Comparison of ENCODE assay signal across 7 cellular contexts in genomic region chr6:158339197-158339596, GRCh38. TPM values are rescaled to one million over a fixed set of nuclear protein-coding genes. Genes with fewer than 3 reads are reported as not detected.
DNase-seq lines count a peak whose midpoint lies in the region; ATAC-seq, FAIRE-seq and TF ChIP-seq lines count a peak whose summit lies in the region.
"Not testable (repeated sequence)": the region's sequence is repeated elsewhere in the genome, so short reads cannot be mapped to it uniquely, and the experiment has no call there.

No MANE protein-coding gene starts in this region.

- DNase-seq in ELF-1 (ENCODE audit: low read depth, low spot score), result peak; percentile 67
- DNase-seq in NCI-H2029 (lab: John Stamatoyannopoulos, UW), result peak; percentile 4
- peak; percentile 79 for DNase-seq in WTC11 (ENCODE audit: low spot score)
- peak; percentile 61 to 77 for DNase-seq in H1 (ENCODE audit: low read depth in 1 of 2, low spot score in 2 of 2)
- DNase-seq in iPS DF 19.7 (ENCODE audit: low read depth, low spot score), result peak; percentile 83
- peak; percentile 87 for DNase-seq in HepG2 (ENCODE audit: low spot score)
- DNase-seq in thyroid gland, result peak; percentile 58 to 64

- peak; percentile 66 for ATAC-seq in WTC11
- peak; percentile 74 for ATAC-seq in HepG2

- not testable (repeated sequence) for H2BK20ac ChIP-seq in H1 (ENCODE audit: low read length)

- WGBS in H1 (ENCODE audit: extremely low coverage in 1 of 2, insufficient coverage in 1 of 2, insufficient read length in 1 of 2, insufficient replicate concordance in 2 of 2, low coverage in 1 of 2, low lambda C conversion rate in 2 of 2, missing lambda C conversion rate in 1 of 2), 2 experiments, result 14% methylated on average over 10 of the region's 10 CpGs; no CpG with 5 or more reads in 1 of the 2 experiments
- WGBS in HepG2 (ENCODE audit: low lambda C conversion rate), result 22% methylated on average over 6 of the region's 10 CpGs
- 50 to 57% methylated on average over 10 of the region's 10 CpGs for WGBS in thyroid gland, 2 donors

- not testable (repeated sequence) for H3K4ac ChIP-seq in H1 (replicated peaks; ENCODE audit: insufficient read length, low read depth, low read length)

- H4K5ac ChIP-seq in H1 (ENCODE audit: insufficient read length, low read depth, low read length), result not testable (repeated sequence)

- not testable (repeated sequence) for H2BK12ac ChIP-seq in H1 (ENCODE audit: low read depth, low read length)

- H3K9me3 ChIP-seq in H1 (ENCODE audit: insufficient read depth in 2 of 2, low read depth in 1 of 2, low read length in 1 of 2); HepG2 (ENCODE audit: low read length); thyroid gland: not testable (repeated sequence)

- not testable (repeated sequence) for H4K91ac ChIP-seq in H1 (replicated peaks; ENCODE audit: insufficient read length, low read length)

- H2BK5ac ChIP-seq in H1 (ENCODE audit: low read depth, low read length), result not testable (repeated sequence)

- BruUV-seq in HepG2 (replicated peaks; lab: Mats Ljungman, UMichigan), result not testable (repeated sequence)

- in situ Hi-C loops in HepG2 (cut with HindIII; ENCODE audit: extremely low pct_ligation_motif_present, low pct_unique_long_range_greater_than_20kb), result not testable (repeated sequence)

- not testable (repeated sequence) for H3K14ac ChIP-seq in H1 (ENCODE audit: insufficient read length)

- peak in 1 of 2 experiments; percentile 8; a peak in 1 of 4 replicates for TF ChIP-seq RAD21 in H1 (IDR thresholded peaks at IDR 0.05 in 1 of 2, conservative IDR thresholded peaks at IDR 0.05 in 1 of 2; ENCODE audit: low read depth in 2 of 2, low read length in 2 of 2)
- TF ChIP-seq RAD21 in HepG2 (CRISPR knock-in tag; IDR thresholded peaks at IDR 0.05), result not testable (repeated sequence)

- TF ChIP-seq POLR2A in H1 (IDR thresholded peaks at IDR 0.05; ENCODE audit: control extremely low read depth in 1 of 2, low read depth in 2 of 2, low read length in 2 of 2); HepG2 (IDR thresholded peaks at IDR 0.05; ENCODE audit: insufficient read depth in 1 of 2, low read depth in 2 of 2, low read length in 2 of 2); thyroid gland (IDR thresholded peaks at IDR 0.05): not testable (repeated sequence)

- H3K4me2 ChIP-seq in H1 (ENCODE audit: insufficient read depth in 1 of 2, low read depth in 2 of 2, low read length in 2 of 2), result peak overlapping the region in 1 of 2 experiments; percentile 54; a peak in 1 of 4 replicates
- H3K4me2 ChIP-seq in HepG2 (ENCODE audit: low read depth, low read length), result peak overlapping the region; percentile 59

- TF ChIP-seq EP300 in H1 (IDR thresholded peaks at IDR 0.05; ENCODE audit: borderline replicate concordance in 1 of 2, low read depth in 2 of 2, low read length in 2 of 2), result peak; percentile 83 to 95
- peak in 1 of 2 experiments; percentile 72; a peak in 3 of 4 replicates for TF ChIP-seq EP300 in HepG2 (IDR thresholded peaks at IDR 0.05; ENCODE audit: low read depth in 2 of 2, low read length in 2 of 2)
- TF ChIP-seq EP300 in HepG2 (CRISPR knock-in tag; IDR thresholded peaks at IDR 0.05; ENCODE audit: borderline replicate concordance), result not testable (repeated sequence)

- H3K9ac ChIP-seq in H1 (replicated peaks in 1 of 4; ENCODE audit: extremely low read depth in 1 of 4, low read depth in 3 of 4, low read length in 3 of 4), result not testable (repeated sequence)
- H3K9ac ChIP-seq in HepG2 (ENCODE audit: insufficient read depth, low read depth, low read length), result 0 out of 2 replicates have a peak overlapping the region, but pooled peaks have one; percentile 30

- peaks cover 68% of the 10 kb centered on the region for H3K4me1 Mint-ChIP-seq in WTC11

- H3K27me3 Mint-ChIP-seq in WTC11 (ENCODE audit: low read depth), result not testable (repeated sequence)

- intact Hi-C loops in HepG2 (cut with micrococcal nuclease; ENCODE audit: unreplicated experiment), result loop anchor here (2.0 kb wide), 1 partner anchor 14 kb away; no protein-coding TSS in a partner anchor
- intact Hi-C loops in thyroid gland (cut with DNase I), result not testable (repeated sequence)

- CTCF ChIA-PET in WTC11 (lab: Charles Lee); HepG2 (lab: Yijun Ruan, JAX; ENCODE audit: low intra/inter-chr PET ratio, low total read pairs): not testable (repeated sequence)
- CTCF ChIA-PET in H1 (lab: Charles Lee; ENCODE audit: partially characterized antibody), result interaction anchor here (0.9 kb wide), 2 partner anchors 82 to 442 kb away, joined by 3 read pairs; no protein-coding TSS in a partner anchor

- peaks cover 8 to 22% (median 22%) of the 10 kb centered on the region in 4 experiments; a peak in 6 of 7 replicates for H3K4me1 ChIP-seq in H1 (replicated peaks in 1 of 4; ENCODE audit: control insufficient read depth in 3 of 4, insufficient read depth in 4 of 4, low read length in 3 of 4)
- H3K4me1 ChIP-seq in HepG2 (ENCODE audit: insufficient read depth, low read length), result peaks cover 70% of the 10 kb centered on the region
- peaks cover 21 to 34% of the 10 kb centered on the region in 2 donors for H3K4me1 ChIP-seq in thyroid gland

- H4K20me1 ChIP-seq in H1 (replicated peaks in 1 of 2; ENCODE audit: control insufficient read depth in 1 of 2, insufficient read depth in 2 of 2, low read length in 2 of 2), result not testable (repeated sequence)
- peaks cover 10% of the 10 kb centered on the region for H4K20me1 ChIP-seq in HepG2 (ENCODE audit: insufficient read depth, low read length)

- not testable (repeated sequence) for H3K36me3 ChIP-seq in H1 (ENCODE audit: control insufficient read depth in 2 of 4, insufficient read depth in 4 of 4, low read length in 3 of 4); HepG2 (replicated peaks in 1 of 2; ENCODE audit: control insufficient read depth in 1 of 2, insufficient read depth in 2 of 2, low read length in 2 of 2); thyroid gland

- not testable (repeated sequence) for H3K23me2 ChIP-seq in H1 (ENCODE audit: low read depth, low read length)

- peak overlapping the region; percentile 96 for H3K27ac Mint-ChIP-seq in WTC11

- H4K8ac ChIP-seq in H1 (ENCODE audit: extremely low read depth, insufficient read depth, low read length), result not testable (repeated sequence)

- not testable (repeated sequence) for H2AFZ ChIP-seq in H1 (ENCODE audit: low read length); HepG2 (ENCODE audit: low read length)

- H3K18ac ChIP-seq in H1 (ENCODE audit: extremely low read depth, low read length), result not testable (repeated sequence)

- peak overlapping the region; percentile 23 for H3K4me3 Mint-ChIP-seq in WTC11

- POLR2A ChIA-PET in WTC11 (lab: Charles Lee); H1 (lab: Charles Lee; ENCODE audit: partially characterized antibody): not testable (repeated sequence)
- POLR2A ChIA-PET in HepG2 (lab: Yijun Ruan, JAX), result interaction anchor here (0.8 to 2.5 kb wide), 3 partner anchors 16 to 108 kb away, joined by 3 to 16 read pairs (median 3); no protein-coding TSS in a partner anchor

- H3K27me3 ChIP-seq in H1 (replicated peaks in 1 of 4; ENCODE audit: control insufficient read depth in 3 of 4, extremely low read depth in 1 of 4, insufficient read depth in 3 of 4, low read length in 3 of 4); HepG2 (ENCODE audit: control insufficient read depth in 1 of 2, insufficient read depth in 2 of 2, low read length in 2 of 2); thyroid gland: not testable (repeated sequence)

- not testable (repeated sequence) for H2AK5ac ChIP-seq in H1 (ENCODE audit: low read depth, low read length)

- H3K79me1 ChIP-seq in H1 (ENCODE audit: low read depth, low read length), result not testable (repeated sequence)

- not testable (repeated sequence) for H3K56ac ChIP-seq in H1 (replicated peaks; ENCODE audit: insufficient read length, low read depth, low read length)

- H3K23ac ChIP-seq in H1 (ENCODE audit: insufficient read length), result not testable (repeated sequence)

- not testable (repeated sequence) for H3K27ac ChIP-seq in H1 (ENCODE audit: low read depth, low read length)
- peak overlapping the region; percentile 67 for H3K27ac ChIP-seq in HepG2 (ENCODE audit: extremely low read length, insufficient read depth, low read length)
- H3K27ac ChIP-seq in thyroid gland, result peak overlapping the region in 1 of 3 donors; percentile 28

- not testable (repeated sequence) for H2BK120ac ChIP-seq in H1 (replicated peaks; ENCODE audit: low read depth, low read length)

- not testable (repeated sequence) for H2BK15ac ChIP-seq in H1 (ENCODE audit: low read length)

- peaks cover 24% of the 10 kb centered on the region for H3K9me3 Mint-ChIP-seq in WTC11

- TF ChIP-seq CTCF in WTC11 (IDR thresholded peaks at IDR 0.05); H1 (IDR thresholded peaks at IDR 0.05; ENCODE audit: control extremely low read depth in 1 of 3, insufficient read depth in 1 of 3, low read depth in 1 of 3, low read length in 3 of 3); HepG2 (CRISPR knock-in tag; IDR thresholded peaks at IDR 0.05); thyroid gland (IDR thresholded peaks at IDR 0.05): not testable (repeated sequence)

- peaks cover 3 to 41% of the 10 kb centered on the region in 2 experiments; a peak in 3 of 4 replicates for H3K79me2 ChIP-seq in H1 (ENCODE audit: control insufficient read depth in 1 of 2, insufficient read depth in 2 of 2, low read length in 2 of 2)
- peaks cover 61% of the 10 kb centered on the region for H3K79me2 ChIP-seq in HepG2 (ENCODE audit: insufficient read depth, low read length)

- peaks cover 31% of the 10 kb centered on the region for H3K36me3 Mint-ChIP-seq in WTC11

- FAIRE-seq in H1 (lab: Jason Lieb, UNC), result peak; percentile 91
- FAIRE-seq in HepG2 (lab: Jason Lieb, UNC), result peak; percentile 63

- H3K4me3 ChIP-seq in H1 (ENCODE audit: extremely low read depth in 1 of 4, insufficient read depth in 2 of 4, low read depth in 3 of 4, low read length in 4 of 4) (peak overlapping the region in 1 of 4 experiments; percentile 45; a peak in 1 of 8 replicates), HepG2 (replicated peaks in 1 of 3; ENCODE audit: insufficient read depth in 1 of 3, low read depth in 2 of 3, low read length in 3 of 3) (peak overlapping the region in 1 of 3 experiments; percentile 13; a peak in 1 of 6 replicates)
- H3K4me3 ChIP-seq in thyroid gland (replicated peaks in 1 of 3), result not testable (repeated sequence)

RNA-seq across cellular contexts. Expression of gene TULP4, which starts 26.9 kb away (rescaled TPM):
- 52.8 to 56.1 TPM (median 54.2 TPM) in 3 replicates for total RNA-seq in WTC11 (2021)
- 45.9 and 51.6 TPM in 2 replicates for total RNA-seq in H1 (2021; fragmentation: NEBNext Ultra II Directional; extraction: Animal tissue kit (Norgen Biotek cat#: 25700))
- 7.7 and 9.5 TPM in 2 replicates for polyA plus RNA-seq in H1 (2011; rRNA removed)
- polyA plus RNA-seq in H1 (2011; cell fraction: cytosol; rRNA removed), result 6.6 TPM
- polyA plus RNA-seq in H1 (2011; cell fraction: nucleus; rRNA removed), result 17.4 TPM
- polyA plus RNA-seq in H1 (2012, experiment 1 of 2), result 6.4 to 7.5 TPM (median 6.6 TPM) in 4 replicates
- 0.38 TPM for polyA plus RNA-seq in H1 (2012, experiment 2 of 2)
- polyA plus RNA-seq in H1 (2013, experiment 1 of 2), result 12.3 TPM
- polyA plus RNA-seq in H1 (2013, experiment 2 of 2), result 9.7 TPM
- 61.1 and 67.8 TPM in 2 replicates for polyA minus RNA-seq in H1 (2011; rRNA and poly(A)+ RNA removed)
- 41.9 TPM for polyA minus RNA-seq in H1 (2011; cell fraction: cytosol; rRNA and poly(A)+ RNA removed)
- 81.3 TPM for polyA minus RNA-seq in H1 (2011; cell fraction: nucleus; rRNA and poly(A)+ RNA removed)
- total RNA-seq in HepG2 (2016; rRNA removed; fragmentation: Illumina TruSeq; extraction: Trizol), result 122 and 143 TPM in 2 replicates
- 244 and 275 TPM in 2 replicates for total RNA-seq in HepG2 (2016; cell fraction: cytosol; rRNA removed; fragmentation: Illumina TruSeq; extraction: Trizol; ENCODE audit: low read depth)
- 121 and 124 TPM in 2 replicates for total RNA-seq in HepG2 (2016; cell fraction: insoluble cytoplasmic fraction; rRNA removed; fragmentation: Illumina TruSeq; extraction: Trizol)
- total RNA-seq in HepG2 (2016; cell fraction: membrane; rRNA removed; fragmentation: Illumina TruSeq; extraction: Trizol), result 358 and 486 TPM in 2 replicates
- 96.8 and 105 TPM in 2 replicates for total RNA-seq in HepG2 (2016; cell fraction: nucleus; rRNA removed; fragmentation: Illumina TruSeq; extraction: Trizol)
- polyA plus RNA-seq in HepG2 (2011; rRNA removed), result 19.1 and 21.1 TPM in 2 replicates
- 9.7 and 14.3 TPM in 2 replicates for polyA plus RNA-seq in HepG2 (2011; cell fraction: cytosol; rRNA removed)
- polyA plus RNA-seq in HepG2 (2011; cell fraction: nucleus; rRNA removed), result 37.4 and 38.9 TPM in 2 replicates
- 13.6 and 14.1 TPM in 2 replicates for polyA plus RNA-seq in HepG2 (2012)
- 1.3 and 1.7 TPM in 2 replicates for polyA plus RNA-seq in HepG2 (2016; cell fraction: cytosol; fragmentation: Illumina TruSeq; extraction: Trizol; ENCODE audit: low read depth)
- polyA plus RNA-seq in HepG2 (2016; cell fraction: insoluble cytoplasmic fraction; fragmentation: Illumina TruSeq; extraction: Trizol; ENCODE audit: low read depth), result 8.7 and 9.3 TPM in 2 replicates
- polyA plus RNA-seq in HepG2 (2016; cell fraction: membrane; fragmentation: Illumina TruSeq; extraction: Trizol; ENCODE audit: low read depth), result 2.5 and 3.1 TPM in 2 replicates
- 17.9 and 19.4 TPM in 2 replicates for polyA plus RNA-seq in HepG2 (2016; cell fraction: nucleus; fragmentation: Illumina TruSeq; extraction: Trizol; ENCODE audit: insufficient read depth, low read depth)
- 41.3 and 139 TPM in 2 replicates for polyA minus RNA-seq in HepG2 (2011; rRNA and poly(A)+ RNA removed; ENCODE audit: low replicate concordance)
- polyA minus RNA-seq in HepG2 (2011; cell fraction: cytosol; rRNA and poly(A)+ RNA removed), result 105 and 136 TPM in 2 replicates
- polyA minus RNA-seq in HepG2 (2011; cell fraction: nucleus; rRNA and poly(A)+ RNA removed), result 153 and 181 TPM in 2 replicates
- total RNA-seq in thyroid gland, result 100 to 1,000 TPM; 209 to 459 (median 292) TPM

Comparison
In these comparisons a context has a peak if more than half of its experiments do, and no peak if none do; other contexts are left out.
1. DNase-seq: peak in every context shown above with its lines; median percentile 87 in HepG2; 83 in iPS DF 19.7; 79 in WTC11; 69 in H1; 67 in ELF-1; 61 in thyroid gland; 4 in NCI-H2029.